20 cellular contexts compared by ENCODE assay signal in the genomic region with DNA sequence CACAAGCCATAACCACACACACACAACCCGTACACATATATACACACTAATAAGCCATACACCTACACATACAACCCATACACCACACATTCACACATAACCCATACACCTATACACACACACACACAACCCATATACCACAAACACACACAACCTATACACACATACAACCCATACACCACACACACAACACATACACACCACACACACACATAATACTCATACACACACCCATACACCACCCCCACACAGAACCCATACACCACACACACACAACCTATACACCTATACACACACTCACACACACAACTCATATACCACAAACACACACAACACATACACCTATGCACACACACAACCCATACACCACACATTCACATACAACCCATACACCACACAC.
"Had no signal": no experiment of that assay in that cellular context is flagged by ENCODE, and none has a peak within 500 bp of the region (broad histone marks: within the 10 kb centered on the region; RNA-seq: fewer than 3 reads in every experiment).

No MANE protein-coding gene starts in this region.

- H3K36me3 Mint-ChIP-seq: activated CD8-positive, alpha-beta memory T cell treated with anti-CD3 and anti-CD28 coated beads, Interleukin-2, amount 10 ng/mL, durations not matched to agents 7 days and 5 days had no signal

- H3K4me1 ChIP-seq: foreskin keratinocyte, suprapubic skin, transverse colon, uterus had no signal

- ATAC-seq: activated CD4-positive, alpha-beta T cell treated with anti-CD3 and anti-CD28 coated beads for 36 hours; activated CD8-positive, alpha-beta memory T cell treated with anti-CD3 and anti-CD28 coated beads, Interleukin-2, amount 10 ng/mL, durations not matched to agents 7 days and 5 days; foreskin keratinocyte; left cardiac atrium; stimulated activated naive CD8-positive, alpha-beta T cell treated with anti-CD3 and anti-CD28 coated beads, Interleukin-15, amount 100 ng/mL, for 72 hours had no signal

- FAIRE-seq: islet of Langerhans had no signal

- H3K79me2 ChIP-seq: hepatocyte had no signal

- H3K27me3 ChIP-seq: dorsolateral prefrontal cortex, foreskin keratinocyte, hepatocyte, suprapubic skin, transverse colon, uterus had no signal

- H3K4me2 ChIP-seq: hepatocyte had no signal

- H3K36me3 ChIP-seq: suprapubic skin, transverse colon, uterus had no signal

- H3K4me3 Mint-ChIP-seq: activated CD4-positive, alpha-beta memory T cell treated with anti-CD3 and anti-CD28 coated beads, Interleukin-2, amount 10 ng/mL, durations not matched to agents 7 days and 5 days; activated CD4-positive, alpha-beta T cell treated with anti-CD3 and anti-CD28 coated beads for 36 hours; activated CD8-positive, alpha-beta memory T cell treated with anti-CD3 and anti-CD28 coated beads, Interleukin-2, amount 10 ng/mL, durations not matched to agents 7 days and 5 days; nephron; stimulated activated naive CD8-positive, alpha-beta T cell treated with anti-CD3 and anti-CD28 coated beads, Interleukin-15, amount 100 ng/mL, for 72 hours had no signal

- DNase-seq: activated CD4-positive, alpha-beta memory T cell treated with anti-CD3 and anti-CD28 coated beads, Interleukin-2, amount 10 ng/mL, durations not matched to agents 7 days and 5 days; activated CD4-positive, alpha-beta T cell treated with anti-CD3 and anti-CD28 coated beads for 36 hours; activated CD8-positive, alpha-beta memory T cell treated with anti-CD3 and anti-CD28 coated beads, Interleukin-2, amount 10 ng/mL, durations not matched to agents 7 days and 5 days; activated naive CD4-positive, alpha-beta T cell treated with anti-CD3 and anti-CD28 coated beads, Interleukin-2, amount 50 U/mL, for 16 hours; dorsolateral prefrontal cortex; foreskin keratinocyte; left cardiac atrium; occipital lobe; stimulated activated CD8-positive, alpha-beta memory T cell treated with anti-CD3 and anti-CD28 coated beads, Interleukin-4, amount 100 ng/mL, for 48 hours; stimulated activated naive CD8-positive, alpha-beta T cell treated with anti-CD3 and anti-CD28 coated beads, Interleukin-15, amount 100 ng/mL, for 72 hours; SW 1271; T-helper 2 cell; transverse colon; uterus had no signal

- H3K9me3 ChIP-seq: suprapubic skin, transverse colon, uterus had no signal

- H3K27me3 Mint-ChIP-seq: activated CD4-positive, alpha-beta memory T cell treated with anti-CD3 and anti-CD28 coated beads, Interleukin-2, amount 10 ng/mL, durations not matched to agents 7 days and 5 days; activated CD4-positive, alpha-beta T cell treated with anti-CD3 and anti-CD28 coated beads for 36 hours; activated CD8-positive, alpha-beta memory T cell treated with anti-CD3 and anti-CD28 coated beads, Interleukin-2, amount 10 ng/mL, durations not matched to agents 7 days and 5 days; stimulated activated naive CD8-positive, alpha-beta T cell treated with anti-CD3 and anti-CD28 coated beads, Interleukin-15, amount 100 ng/mL, for 72 hours had no signal

- H3K27ac Mint-ChIP-seq: activated CD4-positive, alpha-beta memory T cell treated with anti-CD3 and anti-CD28 coated beads, Interleukin-2, amount 10 ng/mL, durations not matched to agents 7 days and 5 days; activated CD4-positive, alpha-beta T cell treated with anti-CD3 and anti-CD28 coated beads for 36 hours; activated CD8-positive, alpha-beta memory T cell treated with anti-CD3 and anti-CD28 coated beads, Interleukin-2, amount 10 ng/mL, durations not matched to agents 7 days and 5 days; activated T-helper 2 cell treated with anti-CD3 and anti-CD28 coated beads, Interferon-gamma antibody, Interleukin-2, Interleukin-4, amounts not matched to agents 10 μg/mL and 5 μg/mL and 100 μg/mL, durations not matched to agents 14 hours and 24 hours and 36 hours; nephron; stimulated activated naive CD8-positive, alpha-beta T cell treated with anti-CD3 and anti-CD28 coated beads, Interleukin-15, amount 100 ng/mL, for 72 hours had no signal

- H3K4me1 Mint-ChIP-seq: activated CD4-positive, alpha-beta memory T cell treated with anti-CD3 and anti-CD28 coated beads, Interleukin-2, amount 10 ng/mL, durations not matched to agents 7 days and 5 days; activated CD4-positive, alpha-beta T cell treated with anti-CD3 and anti-CD28 coated beads for 36 hours; activated CD8-positive, alpha-beta memory T cell treated with anti-CD3 and anti-CD28 coated beads, Interleukin-2, amount 10 ng/mL, durations not matched to agents 7 days and 5 days; nephron; stimulated activated naive CD8-positive, alpha-beta T cell treated with anti-CD3 and anti-CD28 coated beads, Interleukin-15, amount 100 ng/mL, for 72 hours had no signal

- H3K4me3 ChIP-seq: dorsolateral prefrontal cortex, hepatocyte, suprapubic skin, transverse colon, uterus had no signal

- H3K27ac ChIP-seq: dorsolateral prefrontal cortex, foreskin keratinocyte, hepatocyte, suprapubic skin, uterus, VCaP had no signal

- H2AFZ ChIP-seq: hepatocyte had no signal
